ENCODE assay signal across 8 cellular contexts in genomic region chr11:76782526-76783293, GRCh38. TPM values are rescaled to one million over a fixed set of nuclear protein-coding genes. Genes with fewer than 3 reads are reported as not detected.
A peak's percentile ranks its signal among the peaks of the same experiment; 100 is the strongest.
DNase-seq lines count a peak whose midpoint lies in the region; ATAC-seq, FAIRE-seq and TF ChIP-seq lines count a peak whose summit lies in the region.

No MANE protein-coding gene starts in this region.

- H3K4ac ChIP-seq in H1 (replicated peaks; ENCODE audit: insufficient read length, low read depth, low read length), result no peak overlapping the region

- POLR2A ChIA-PET in H1 (lab: Charles Lee; ENCODE audit: partially characterized antibody), result interaction anchor here (0.7 to 3.1 kb wide), 17 partner anchors 9 to 727 kb away, joined by 3 to 23 read pairs (median 4); no protein-coding TSS in a partner anchor

- H3K56ac ChIP-seq in H1 (replicated peaks; ENCODE audit: insufficient read length, low read depth, low read length), result peak overlapping the region; percentile 57

- no peak overlapping the region for H4K91ac ChIP-seq in H1 (replicated peaks; ENCODE audit: insufficient read length, low read length)

- TF ChIP-seq EP300 in H1 (IDR thresholded peaks at IDR 0.05; ENCODE audit: borderline replicate concordance in 1 of 2, low read depth in 2 of 2, low read length in 2 of 2), result peak in 1 of 2 experiments; percentile 57; a peak in 1 of 3 replicates

- H3K4me2 ChIP-seq in H1 (ENCODE audit: insufficient read depth in 1 of 2, low read depth in 2 of 2, low read length in 2 of 2), result peak overlapping the region; percentile 77 to 95

- peak overlapping the region in 3 of 4 experiments; percentile 9 to 80 (median 62); a peak in 5 of 7 replicates for H3K9ac ChIP-seq in H1 (replicated peaks in 1 of 4; ENCODE audit: extremely low read depth in 1 of 4, low read depth in 3 of 4, low read length in 3 of 4)

- peaks cover 16 to 20% of the 10 kb centered on the region in 2 experiments for H4K20me1 ChIP-seq in H1 (replicated peaks in 1 of 2; ENCODE audit: control insufficient read depth in 1 of 2, insufficient read depth in 2 of 2, low read length in 2 of 2)

- no peak overlapping the region; the same call in 1 of the 2 replicates for H2BK12ac ChIP-seq in H1 (ENCODE audit: low read depth, low read length)

- H3K27ac ChIP-seq in H1 (ENCODE audit: low read depth, low read length) (peak overlapping the region; percentile 96; the same call in 1 of the 2 replicates), lower lobe of right lung (peak overlapping the region; percentile 87)

- TF ChIP-seq RAD21 in H1 (IDR thresholded peaks at IDR 0.05 in 1 of 2, conservative IDR thresholded peaks at IDR 0.05 in 1 of 2; ENCODE audit: low read depth in 2 of 2, low read length in 2 of 2), result peak in 1 of 2 experiments; percentile 16; a peak in 1 of 4 replicates

- H3K36me3 ChIP-seq in H1 (ENCODE audit: control insufficient read depth in 2 of 4, insufficient read depth in 4 of 4, low read length in 3 of 4), result 0 out of 8 replicates have a peak, but pooled peaks cover 0 to 4% (median 0%) of the 10 kb centered on the region in 4 experiments
- H3K36me3 ChIP-seq in lower lobe of right lung, result no peaks in the 10 kb centered on the region

- 2% methylated on average over 14 of the region's 38 CpGs; no CpG with 5 or more reads in 1 of the 2 experiments for WGBS in H1 (ENCODE audit: extremely low coverage in 1 of 2, insufficient coverage in 1 of 2, insufficient read length in 1 of 2, insufficient replicate concordance in 2 of 2, low coverage in 1 of 2, low lambda C conversion rate in 2 of 2, missing lambda C conversion rate in 1 of 2), 2 experiments

- H2AFZ ChIP-seq in H1 (ENCODE audit: low read length), result 0 out of 2 replicates have a peak overlapping the region, but pooled peaks have one; percentile 54

- no peak overlapping the region; the same call in 1 of the 2 replicates for H2BK15ac ChIP-seq in H1 (ENCODE audit: low read length)

- ATAC-seq in lower lobe of right lung (peak; percentile 85 to 89), HG03571 (IDR thresholded peaks at IDR 0.05; ENCODE audit: unreplicated experiment) (no peak)

- peak in 1 of 2 experiments; percentile 61; a peak in 2 of 3 replicates for TF ChIP-seq POLR2A in H1 (IDR thresholded peaks at IDR 0.05; ENCODE audit: control extremely low read depth in 1 of 2, low read depth in 2 of 2, low read length in 2 of 2)

- H3K18ac ChIP-seq in H1 (ENCODE audit: extremely low read depth, low read length), result peak overlapping the region; percentile 91

- H4K5ac ChIP-seq in H1 (ENCODE audit: insufficient read length, low read depth, low read length), result no peak overlapping the region

- H2BK120ac ChIP-seq in H1 (replicated peaks; ENCODE audit: low read depth, low read length), result no peak overlapping the region

- TF ChIP-seq CTCF in AG09319 (IDR thresholded peaks at IDR 0.05; ENCODE audit: low read depth, low read length) (no peak), GM20000 (IDR thresholded peaks at IDR 0.05; ENCODE audit: extremely low read depth, missing control alignments) (no peak), H1 (IDR thresholded peaks at IDR 0.05; ENCODE audit: control extremely low read depth in 1 of 3, insufficient read depth in 1 of 3, low read depth in 1 of 3, low read length in 3 of 3) (no peak), lower lobe of right lung (IDR thresholded peaks at IDR 0.05) (no peak)

- no peak overlapping the region for H3K14ac ChIP-seq in H1 (ENCODE audit: insufficient read length)

- peaks cover 11% of the 10 kb centered on the region for H3K79me1 ChIP-seq in H1 (ENCODE audit: low read depth, low read length)

- H3K27me3 ChIP-seq in H1 (replicated peaks in 1 of 4; ENCODE audit: control insufficient read depth in 3 of 4, extremely low read depth in 1 of 4, insufficient read depth in 3 of 4, low read length in 3 of 4), result no peaks in the 10 kb centered on the region
- H3K27me3 ChIP-seq in lower lobe of right lung (ENCODE audit: low read depth), result peaks cover 8% of the 10 kb centered on the region

- no peak overlapping the region for H2AK5ac ChIP-seq in H1 (ENCODE audit: low read depth, low read length)

- H2BK5ac ChIP-seq in H1 (ENCODE audit: low read depth, low read length), result peak overlapping the region; percentile 87

- FAIRE-seq in H1 (lab: Jason Lieb, UNC), result no peak

- H4K8ac ChIP-seq in H1 (ENCODE audit: extremely low read depth, insufficient read depth, low read length), result no peak overlapping the region; the same call in 1 of the 2 replicates

- intact Hi-C loops in lower lobe of right lung (cut with DNase I), result no loop called here

- H3K23me2 ChIP-seq in H1 (ENCODE audit: low read depth, low read length), result peaks cover 14% of the 10 kb centered on the region

- peaks cover 3 to 4% of the 10 kb centered on the region in 2 experiments; a peak in 2 of 4 replicates for H3K9me3 ChIP-seq in H1 (ENCODE audit: insufficient read depth in 2 of 2, low read depth in 1 of 2, low read length in 1 of 2)
- no peaks in the 10 kb centered on the region for H3K9me3 ChIP-seq in lower lobe of right lung

- H3K4me3 ChIP-seq in H1 (ENCODE audit: extremely low read depth in 1 of 4, insufficient read depth in 2 of 4, low read depth in 3 of 4, low read length in 4 of 4) (peak overlapping the region; percentile 48 to 89 (median 74)), lower lobe of right lung (peak overlapping the region; percentile 87)

- CTCF ChIA-PET in H1 (lab: Charles Lee; ENCODE audit: partially characterized antibody), result interaction anchor here (0.7 to 2.6 kb wide), 6 partner anchors 12 to 309 kb away, joined by 3 to 8 read pairs (median 4); no protein-coding TSS in a partner anchor

- H3K23ac ChIP-seq in H1 (ENCODE audit: insufficient read length), result no peak overlapping the region

- H2BK20ac ChIP-seq in H1 (ENCODE audit: low read length), result no peak overlapping the region

- peaks cover 28 to 39% of the 10 kb centered on the region in 2 experiments for H3K79me2 ChIP-seq in H1 (ENCODE audit: control insufficient read depth in 1 of 2, insufficient read depth in 2 of 2, low read length in 2 of 2)

- DNase-seq in AG09319 (ENCODE audit: extremely low read depth, low read depth), result peak; percentile 94
- peak; percentile 77 for DNase-seq in GM20000 (ENCODE audit: low spot score)
- peak; percentile 43 for DNase-seq in NCI-H2081 treated with DMSO at 0.1 percent for 48 hours (lab: John Stamatoyannopoulos, UW)
- peak; percentile 74 for DNase-seq in UCSD-AML1 (lab: John Stamatoyannopoulos, UW; ENCODE audit: unreplicated experiment)
- peak in 1 of 2 experiments; percentile 65 for DNase-seq in H1 (ENCODE audit: low read depth in 1 of 2, low spot score in 2 of 2)
- peak; percentile 85 for DNase-seq in lower lobe of right lung
- DNase-seq in stimulated activated CD4-positive, alpha-beta T cell treated with anti-CD3 and anti-CD28 coated beads, TNF-alpha, amount 100 ng/mL, for 24 hours (ENCODE audit: low read depth in 3 of 3), result peak in 2 of 3 experiments; percentile 9 to 72

- H3K4me1 ChIP-seq in H1 (replicated peaks in 1 of 4; ENCODE audit: control insufficient read depth in 3 of 4, insufficient read depth in 4 of 4, low read length in 3 of 4), result peaks cover 15 to 28% (median 21%) of the 10 kb centered on the region in 4 experiments
- peaks cover 48% of the 10 kb centered on the region for H3K4me1 ChIP-seq in lower lobe of right lung

TF ChIP-seq in H1, 55 proteins besides CTCF, POLR2A, EP300 and RAD21 (continues in another document):
- TF ChIP-seq RXRA (IDR thresholded peaks at IDR 0.05; ENCODE audit: insufficient read depth, low read depth, low read length) (no peak), CTBP2 (IDR thresholded peaks at IDR 0.05; ENCODE audit: borderline replicate concordance, insufficient read depth, insufficient read length, low read length) (peak; percentile 93), BACH1 (IDR thresholded peaks at IDR 0.05; ENCODE audit: low read length) (no peak), POU5F1 (IDR thresholded peaks at IDR 0.05; ENCODE audit: low read depth, low read length) (no peak), YY1 (IDR thresholded peaks at IDR 0.05; ENCODE audit: low read depth, low read length) (peak; percentile 67; the same call in 1 of the 2 replicates), CREB1 (IDR thresholded peaks at IDR 0.05) (peak; percentile 67), NRF1 (IDR thresholded peaks at IDR 0.05; ENCODE audit: low read depth, low read length) (no peak), JUN (IDR thresholded peaks at IDR 0.05; ENCODE audit: low read depth, low read length) (no peak), CEBPB (IDR thresholded peaks at IDR 0.05; ENCODE audit: low read depth, low read length) (no peak), SIN3A (conservative IDR thresholded peaks at IDR 0.05 in 1 of 2, IDR thresholded peaks at IDR 0.05 in 1 of 2; ENCODE audit: low read depth in 1 of 2, low read length in 2 of 2) (0 out of 4 replicates have a peak, but pooled peaks of 1 of the 2 experiments have one; percentile 27)
- TF ChIP-seq, protein P1, sequence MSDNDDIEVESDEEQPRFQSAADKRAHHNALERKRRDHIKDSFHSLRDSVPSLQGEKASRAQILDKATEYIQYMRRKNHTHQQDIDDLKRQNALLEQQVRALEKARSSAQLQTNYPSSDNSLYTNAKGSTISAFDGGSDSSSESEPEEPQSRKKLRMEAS (IDR thresholded peaks at IDR 0.05), result peak; percentile 86
- TF ChIP-seq, protein P2, sequence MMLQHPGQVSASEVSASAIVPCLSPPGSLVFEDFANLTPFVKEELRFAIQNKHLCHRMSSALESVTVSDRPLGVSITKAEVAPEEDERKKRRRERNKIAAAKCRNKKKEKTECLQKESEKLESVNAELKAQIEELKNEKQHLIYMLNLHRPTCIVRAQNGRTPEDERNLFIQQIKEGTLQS (IDR thresholded peaks at IDR 0.05; ENCODE audit: insufficient read depth, low read depth, low read length), result no peak

RNA-seq across cellular contexts. Expression of gene TSKU, which starts 0.4 kb away (rescaled TPM):
- total RNA-seq in H1 (2021; fragmentation: NEBNext Ultra II Directional; extraction: Animal tissue kit (Norgen Biotek cat#: 25700)), result 22.8 TPM in 2 replicates
- polyA plus RNA-seq in H1 (2011; rRNA removed), result 28.4 and 40.7 TPM in 2 replicates
- 18.1 TPM for polyA plus RNA-seq in H1 (2011; cell fraction: cytosol; rRNA removed)
- 34.2 TPM for polyA plus RNA-seq in H1 (2011; cell fraction: nucleus; rRNA removed)
- polyA plus RNA-seq in H1 (2012, experiment 1 of 2), result 15.8 to 27.1 TPM (median 20.7 TPM) in 4 replicates
- polyA plus RNA-seq in H1 (2012, experiment 2 of 2), result 22.0 TPM
- polyA plus RNA-seq in H1 (2013, experiment 1 of 2), result 21.4 TPM
- polyA plus RNA-seq in H1 (2013, experiment 2 of 2), result 23.8 TPM
- 21.7 and 33.3 TPM in 2 replicates for polyA minus RNA-seq in H1 (2011; rRNA and poly(A)+ RNA removed)
- polyA minus RNA-seq in H1 (2011; cell fraction: cytosol; rRNA and poly(A)+ RNA removed), result 17.2 TPM
- 27.5 TPM for polyA minus RNA-seq in H1 (2011; cell fraction: nucleus; rRNA and poly(A)+ RNA removed)
- total RNA-seq in lower lobe of right lung, result 16.3 TPM
